In the genomic region with DNA sequence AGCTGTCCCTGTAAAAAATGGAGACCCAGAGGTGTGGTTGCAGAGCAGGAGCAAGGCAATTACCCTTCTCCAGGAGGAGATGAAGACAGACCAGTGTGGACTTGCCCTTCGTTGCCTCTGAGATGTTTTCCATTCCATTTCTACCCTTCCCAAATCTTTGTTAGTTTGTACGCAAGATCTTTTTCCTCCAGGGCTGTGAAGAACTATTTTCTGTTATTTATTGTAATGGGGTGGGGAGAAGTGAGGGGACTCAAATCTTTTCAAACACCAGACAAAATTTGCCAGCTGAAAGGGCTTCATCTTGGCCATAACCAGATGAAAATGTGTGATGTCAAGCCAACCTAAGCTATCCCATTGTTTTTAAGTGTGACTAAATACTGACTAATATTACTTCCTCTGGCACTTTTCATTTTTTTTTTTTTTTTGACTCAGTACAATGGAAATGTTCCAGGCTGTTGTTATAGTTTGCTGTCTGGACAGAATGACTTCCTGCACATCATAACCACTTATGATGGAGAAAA, we compare ENCODE assay signal across 1 cellular context.
TF ChIP-seq lines count a peak whose summit lies in the region.

No MANE protein-coding gene starts in this region.

TF ChIP-seq in HCT116, 20 proteins besides CTCF, POLR2A, EP300 and RAD21 (continued from another document):
- TF ChIP-seq SIN3A (IDR thresholded peaks at IDR 0.05; ENCODE audit: low read depth): no peak
- TF ChIP-seq TCF7L2 (IDR thresholded peaks at IDR 0.05; ENCODE audit: borderline replicate concordance, extremely low read depth, insufficient read depth, insufficient read length): peak; percentile 28
